Comparison of ENCODE assay signal across 24 cellular contexts in genomic region chr1:2885001-2885400, GRCh38.
"Had no signal": no experiment of that assay in that cellular context is flagged by ENCODE, and none has a peak within 500 bp of the region (broad histone marks: within the 10 kb centered on the region; RNA-seq: fewer than 3 reads in every experiment).

No MANE protein-coding gene starts in this region.

- H3K4me3 ChIP-seq: colonic mucosa, coronary artery, dorsolateral prefrontal cortex, esophagus muscularis mucosa, esophagus squamous epithelium, gastrocnemius medialis, gastroesophageal sphincter, heart left ventricle, heart right ventricle had no signal

- DNase-seq: colonic mucosa; cortex of kidney; dermis blood vessel endothelial cell; dorsolateral prefrontal cortex; effector CD4-positive, alpha-beta T cell; effector CD8-positive, alpha-beta T cell; effector memory CD4-positive, alpha-beta T cell; effector memory CD8-positive, alpha-beta T cell; endodermal cell; erythroblast; esophagus squamous epithelium; foreskin fibroblast; foreskin keratinocyte; foreskin melanocyte; gastrocnemius medialis; glutamatergic neuron; head of caudate nucleus; heart left ventricle; heart right ventricle had no signal

- H3K27ac Mint-ChIP-seq: dendritic cell treated with granulocyte-macrophage colony-stimulating factor and Interleukin-4, amounts not matched to agents 40 ng/mL and 50 ng/mL, for 4 days; effector memory CD8-positive, alpha-beta T cell; endodermal cell had no signal

- H3K27ac ChIP-seq: colonic mucosa, coronary artery, dorsolateral prefrontal cortex, epithelial cell of prostate, esophagus muscularis mucosa, esophagus squamous epithelium, foreskin keratinocyte, gastrocnemius medialis, gastroesophageal sphincter, heart left ventricle, heart right ventricle had no signal

- H3K9me3 Mint-ChIP-seq: dendritic cell treated with granulocyte-macrophage colony-stimulating factor and Interleukin-4, amounts not matched to agents 40 ng/mL and 50 ng/mL, for 4 days; effector memory CD8-positive, alpha-beta T cell had no signal

- H3K9me3 ChIP-seq: colonic mucosa, esophagus muscularis mucosa, esophagus squamous epithelium, gastrocnemius medialis, gastroesophageal sphincter, heart left ventricle, heart right ventricle had no signal

- H3K4me1 ChIP-seq: colonic mucosa, esophagus muscularis mucosa, esophagus squamous epithelium, foreskin keratinocyte, gastrocnemius medialis, gastroesophageal sphincter, heart left ventricle, heart right ventricle had no signal

- H3K4me3 Mint-ChIP-seq: dendritic cell treated with granulocyte-macrophage colony-stimulating factor and Interleukin-4, amounts not matched to agents 40 ng/mL and 50 ng/mL, for 4 days; effector memory CD8-positive, alpha-beta T cell; endodermal cell had no signal

- H3K36me3 ChIP-seq: colonic mucosa, esophagus muscularis mucosa, esophagus squamous epithelium, gastrocnemius medialis, gastroesophageal sphincter, heart left ventricle, heart right ventricle had no signal

- H3K27me3 ChIP-seq: foreskin keratinocyte had no signal

- H3K4me1 Mint-ChIP-seq: endodermal cell had no signal
